ENCODE assay signal across 18 cellular contexts in the genomic region with DNA sequence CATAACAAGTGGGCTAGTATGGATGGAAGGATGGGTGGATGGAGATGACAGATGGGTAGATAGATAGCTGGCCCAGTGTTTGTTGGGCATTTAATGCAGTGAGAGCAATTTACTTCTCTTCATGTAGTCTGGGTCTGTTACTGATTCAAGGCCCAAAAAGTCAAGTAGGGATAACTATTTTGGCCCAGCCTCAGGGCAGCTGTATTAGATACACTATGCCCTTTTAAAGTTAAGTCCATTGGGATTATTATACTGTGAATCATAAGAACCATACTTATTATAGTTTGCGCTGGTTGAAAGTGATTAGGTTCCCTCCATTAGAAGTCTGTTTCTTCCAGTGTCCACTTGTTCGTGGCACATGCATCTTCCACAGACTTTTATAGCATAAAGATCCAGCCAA. TPM values are rescaled to one million over a fixed set of nuclear protein-coding genes. Genes with fewer than 3 reads are reported as not detected.
"Had no signal": no experiment of that assay in that cellular context is flagged by ENCODE, and none has a peak within 500 bp of the region (broad histone marks: within the 10 kb centered on the region; RNA-seq: fewer than 3 reads in every experiment).

No MANE protein-coding gene starts in this region.

- H3K4me3 Mint-ChIP-seq: activated naive CD8-positive, alpha-beta T cell; memory B cell; nephron; T-cell; T-helper 2 cell treated with Interferon-gamma antibody and Interleukin-4, amounts not matched to agents 5 μg/mL and 100 μg/mL, for 36 hours had no signal

- H3K27ac ChIP-seq: epithelial cell of prostate, heart left ventricle had no signal

- H3K27me3 ChIP-seq: tibial nerve had no signal

- DNase-seq: activated T-cell treated with anti-CD3 and anti-CD28 coated beads, Interleukin-2, amount 50 U/mL, for 1 hour; amniotic stem cell; cerebellar nuclear complex; heart left ventricle; left ventricle myocardium superior; stimulated activated CD4-positive, alpha-beta T cell treated with anti-CD3 and anti-CD28 coated beads, Interleukin-4, amount 100 ng/mL, for 24 hours; stimulated activated naive CD4-positive, alpha-beta T cell treated with Interleukin-2 at 50 U/mL for 16 hours; T-cell had no signal

- H3K9me3 ChIP-seq: heart left ventricle, tibial nerve had no signal

- ATAC-seq: heart left ventricle, left ventricle myocardium superior, sciatic nerve, T-cell had no signal

- H3K36me3 Mint-ChIP-seq: activated naive CD8-positive, alpha-beta T cell; memory B cell; T-cell had no signal

- H3K9me3 Mint-ChIP-seq: T-cell; T-helper 2 cell treated with Interferon-gamma antibody and Interleukin-4, amounts not matched to agents 5 μg/mL and 100 μg/mL, for 36 hours had no signal

- FAIRE-seq: islet of Langerhans, TTC549, urothelium cell line had no signal

- H3K36me3 ChIP-seq: heart left ventricle, tibial nerve had no signal

- H3K4me3 ChIP-seq: heart left ventricle, tibial nerve had no signal

- H3K27ac Mint-ChIP-seq: activated naive CD8-positive, alpha-beta T cell; memory B cell; nephron; T-cell; T-helper 2 cell treated with Interferon-gamma antibody and Interleukin-4, amounts not matched to agents 5 μg/mL and 100 μg/mL, for 36 hours had no signal

RNA-seq across cellular contexts. Expression of gene ITGBL1, which starts 4.7 kb away (rescaled TPM):
- total RNA-seq: T-cell had no signal

RNA-seq across cellular contexts. Expression of gene NALCN, which starts 40.9 kb away (rescaled TPM):
- total RNA-seq: T-cell had no signal
